ENCODE assay signal across 12 cellular contexts in the genomic region with DNA sequence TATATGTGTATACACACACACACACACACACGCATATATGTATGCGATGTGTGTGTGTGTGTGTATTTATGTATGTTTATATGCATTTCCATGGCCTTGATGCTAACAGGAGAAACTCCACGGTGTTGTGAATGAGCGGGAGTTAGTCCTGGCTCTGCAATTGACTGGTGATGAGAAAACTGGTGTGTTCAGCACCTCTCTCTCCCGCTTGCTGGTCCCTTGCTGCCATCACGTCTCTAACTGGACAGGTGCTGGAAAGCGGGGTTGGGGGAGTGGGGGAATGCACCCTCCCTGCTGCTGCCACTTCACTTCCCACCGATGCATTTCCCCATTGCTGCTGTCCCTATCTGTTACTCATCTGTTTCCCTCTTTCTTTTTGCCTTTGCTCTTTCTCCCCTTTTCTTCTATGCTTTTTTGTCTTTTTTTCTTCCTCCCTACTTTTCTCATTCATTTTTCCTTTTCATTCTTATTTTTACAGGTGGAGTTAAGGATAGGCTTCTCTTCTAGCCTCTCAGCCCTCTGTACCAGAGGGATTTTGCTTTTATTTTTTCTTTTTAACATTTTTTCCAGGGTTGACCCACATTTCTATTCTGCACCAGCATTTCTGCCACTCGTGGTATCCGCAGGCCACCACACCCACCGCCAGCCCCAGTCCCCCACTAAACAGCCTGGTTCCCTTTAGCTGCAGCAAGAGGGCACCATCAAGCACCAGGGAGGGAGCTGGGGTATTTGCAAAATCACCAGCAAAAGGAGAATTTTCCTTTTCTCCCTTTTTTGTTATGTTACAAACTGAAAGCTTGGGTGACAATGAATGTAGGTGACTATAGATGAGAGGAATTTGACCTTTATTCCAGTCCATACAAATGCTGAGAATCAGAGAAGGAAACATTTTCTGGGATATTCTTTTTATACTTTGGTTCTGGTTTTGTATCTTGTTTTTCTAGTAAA.
DNase-seq lines count a peak whose midpoint lies in the region; ATAC-seq, FAIRE-seq and TF ChIP-seq lines count a peak whose summit lies in the region.
"Had no signal": no experiment of that assay in that cellular context is flagged by ENCODE, and none has a peak within 500 bp of the region (broad histone marks: within the 10 kb centered on the region; RNA-seq: fewer than 3 reads in every experiment).

No MANE protein-coding gene starts in this region.

- peak overlapping the region in 1 of 2 experiments; percentile 61 for H3K18ac ChIP-seq in mesenchymal stem cell (ENCODE audit: low read depth in 1 of 2, low read length in 2 of 2)

- H3K9me3 Mint-ChIP-seq in activated CD8-positive, alpha-beta memory T cell treated with anti-CD3 and anti-CD28 coated beads, Interleukin-2, amount 10 ng/mL, durations not matched to agents 7 days and 5 days (ENCODE audit: low read depth): no peaks in the 10 kb centered on the region
- no peaks in the 10 kb centered on the region for H3K9me3 Mint-ChIP-seq in chondrocyte (ENCODE audit: low read depth)

- H3K4ac ChIP-seq in mesenchymal stem cell (ENCODE audit: low read depth in 1 of 2, low read length in 2 of 2): peak overlapping the region in 1 of 2 experiments; percentile 36

- H3K9ac ChIP-seq in mesenchymal stem cell (ENCODE audit: low read length): peak overlapping the region; percentile 2

- H3K27me3 ChIP-seq in mesenchymal stem cell (ENCODE audit: control insufficient read depth in 1 of 2, insufficient read depth in 1 of 2, low read length in 2 of 2): no peaks in the 10 kb centered on the region

- CTCF ChIA-PET in activated CD8-positive, alpha-beta memory T cell treated with anti-CD3 and anti-CD28 coated beads, Interleukin-2, amount 10 ng/mL, durations not matched to agents 7 days and 5 days (lab: Charles Lee): no interaction called here

- no peak for ATAC-seq in activated CD8-positive, alpha-beta memory T cell treated with anti-CD3 and anti-CD28 coated beads, Interleukin-2, amount 10 ng/mL, durations not matched to agents 7 days and 5 days
- ATAC-seq in GM21515 (IDR thresholded peaks at IDR 0.05; ENCODE audit: unreplicated experiment): no peak
- ATAC-seq in GM18502 (IDR thresholded peaks at IDR 0.05; ENCODE audit: poor library complexity, unreplicated experiment): no peak
- ATAC-seq: activated CD4-positive, CD25-positive, alpha-beta regulatory T cell treated with anti-CD3 and anti-CD28 coated beads, Interleukin-2, amount 50 U/mL, for 24 hours had no signal

- H3K27ac ChIP-seq in mesenchymal stem cell (ENCODE audit: low read length, poor library complexity, severe bottlenecking): peak overlapping the region; percentile 15
- H3K27ac ChIP-seq: C4-2B had no signal

- no peak for FAIRE-seq in urothelium cell line (lab: Jason Lieb, UNC)

- TF ChIP-seq CTCF in chondrocyte (IDR thresholded peaks at IDR 0.05): peak; percentile 56

- H3K79me1 ChIP-seq in mesenchymal stem cell (replicated peaks; ENCODE audit: low read length, poor library complexity, severe bottlenecking): peaks cover 23% of the 10 kb centered on the region

- peak overlapping the region in 1 of 2 experiments; percentile 81 for H2BK12ac ChIP-seq in mesenchymal stem cell (ENCODE audit: low read length in 2 of 2)

- peaks cover 0 to 8% of the 10 kb centered on the region in 2 experiments for H3K36me3 ChIP-seq in mesenchymal stem cell (ENCODE audit: control insufficient read depth in 1 of 2, insufficient read depth in 2 of 2, low read depth in 1 of 2, low read length in 2 of 2)

- no peaks in the 10 kb centered on the region for H3K9me3 ChIP-seq in mesenchymal stem cell (ENCODE audit: control insufficient read depth, low read length)

- H3K27ac Mint-ChIP-seq in activated CD8-positive, alpha-beta memory T cell treated with anti-CD3 and anti-CD28 coated beads, Interleukin-2, amount 10 ng/mL, durations not matched to agents 7 days and 5 days: no peak overlapping the region
- H3K27ac Mint-ChIP-seq in chondrocyte (ENCODE audit: unreplicated experiment): no peak overlapping the region

- H2BK120ac ChIP-seq in mesenchymal stem cell (ENCODE audit: low read depth, low read length): no peak overlapping the region

- H3K14ac ChIP-seq in mesenchymal stem cell (ENCODE audit: low read length in 2 of 2): peak overlapping the region in 1 of 2 experiments; percentile 61

- H3K27me3 Mint-ChIP-seq in activated CD8-positive, alpha-beta memory T cell treated with anti-CD3 and anti-CD28 coated beads, Interleukin-2, amount 10 ng/mL, durations not matched to agents 7 days and 5 days: no peaks in the 10 kb centered on the region
- H3K27me3 Mint-ChIP-seq in chondrocyte (ENCODE audit: low read depth): no peaks in the 10 kb centered on the region

- H3K4me1 Mint-ChIP-seq in activated CD8-positive, alpha-beta memory T cell treated with anti-CD3 and anti-CD28 coated beads, Interleukin-2, amount 10 ng/mL, durations not matched to agents 7 days and 5 days: no peaks in the 10 kb centered on the region
- H3K4me1 Mint-ChIP-seq in chondrocyte (ENCODE audit: low read depth): peaks cover 72% of the 10 kb centered on the region

- no peak overlapping the region for H4K8ac ChIP-seq in mesenchymal stem cell (ENCODE audit: low read length)

- no peak overlapping the region for H3K4me3 ChIP-seq in mesenchymal stem cell (ENCODE audit: insufficient read depth in 1 of 2, low read depth in 1 of 2, low read length in 2 of 2)

- 85% methylated on average over 9 of the region's 11 CpGs for WGBS in mesenchymal stem cell

- H3K4me2 ChIP-seq in mesenchymal stem cell (ENCODE audit: low read length, poor library complexity, severe bottlenecking): no peak overlapping the region

- H2BK5ac ChIP-seq in mesenchymal stem cell (ENCODE audit: low read depth, low read length, poor library complexity, severe bottlenecking): no peak overlapping the region

- peak overlapping the region; percentile 11 for H4K91ac ChIP-seq in mesenchymal stem cell (ENCODE audit: low read length)

- peak overlapping the region in 1 of 2 experiments; percentile 23 for H3K23ac ChIP-seq in mesenchymal stem cell (ENCODE audit: low read length in 2 of 2)

- peaks cover 6% of the 10 kb centered on the region for H3K4me1 ChIP-seq in mesenchymal stem cell (ENCODE audit: control insufficient read depth, insufficient read depth, low read depth, low read length)

- H3K4me3 Mint-ChIP-seq in activated CD8-positive, alpha-beta memory T cell treated with anti-CD3 and anti-CD28 coated beads, Interleukin-2, amount 10 ng/mL, durations not matched to agents 7 days and 5 days: no peak overlapping the region
- H3K4me3 Mint-ChIP-seq in chondrocyte (ENCODE audit: unreplicated experiment): no peak overlapping the region

- H3K36me3 Mint-ChIP-seq in activated CD8-positive, alpha-beta memory T cell treated with anti-CD3 and anti-CD28 coated beads, Interleukin-2, amount 10 ng/mL, durations not matched to agents 7 days and 5 days: no peaks in the 10 kb centered on the region
- peaks cover 4% of the 10 kb centered on the region for H3K36me3 Mint-ChIP-seq in chondrocyte (ENCODE audit: low read depth)

- no peak overlapping the region for H2AFZ ChIP-seq in mesenchymal stem cell (ENCODE audit: low read depth, low read length)

- DNase-seq in activated CD8-positive, alpha-beta memory T cell treated with anti-CD3 and anti-CD28 coated beads, Interleukin-2, amount 50 U/mL, for 48 hours: peak; percentile 25
- no peak for DNase-seq in activated CD8-positive, alpha-beta memory T cell treated with anti-CD3 and anti-CD28 coated beads, Interleukin-2, amount 10 ng/mL, durations not matched to agents 7 days and 5 days
- DNase-seq in chondrocyte (ENCODE audit: low spot score) (no peak), mesenchymal stem cell (no peak), urothelium cell line (ENCODE audit: low spot score) (peak; percentile 16), cerebellum (ENCODE audit: low spot score) (no peak)
- DNase-seq: NCI-H2081 treated with DMSO at 0.1 percent for 48 hours; stimulated activated CD8-positive, alpha-beta memory T cell treated with anti-CD3 and anti-CD28 coated beads, Interleukin-4, amount 100 ng/mL, for 48 hours had no signal

- no peak overlapping the region for H2AK5ac ChIP-seq in mesenchymal stem cell (ENCODE audit: low read length, severe bottlenecking)

- no peak overlapping the region for H2BK15ac ChIP-seq in mesenchymal stem cell (ENCODE audit: low read depth, poor library complexity, severe bottlenecking)

Comparison
In these comparisons a context has a peak if more than half of its experiments do, and no peak if none do; other contexts are left out.
1. DNase-seq: peak in activated CD8-positive, alpha-beta memory T cell treated with anti-CD3 and anti-CD28 coated beads, Interleukin-2, amount 50 U/mL, for 48 hours (single experiment) and urothelium cell line (single experiment); none in activated CD8-positive, alpha-beta memory T cell treated with anti-CD3 and anti-CD28 coated beads, Interleukin-2, amount 10 ng/mL, durations not matched to agents 7 days and 5 days (single experiment), chondrocyte (single experiment), mesenchymal stem cell (single experiment) and cerebellum (single experiment).